ENCODE assay signal across 8 cellular contexts in the genomic region with DNA sequence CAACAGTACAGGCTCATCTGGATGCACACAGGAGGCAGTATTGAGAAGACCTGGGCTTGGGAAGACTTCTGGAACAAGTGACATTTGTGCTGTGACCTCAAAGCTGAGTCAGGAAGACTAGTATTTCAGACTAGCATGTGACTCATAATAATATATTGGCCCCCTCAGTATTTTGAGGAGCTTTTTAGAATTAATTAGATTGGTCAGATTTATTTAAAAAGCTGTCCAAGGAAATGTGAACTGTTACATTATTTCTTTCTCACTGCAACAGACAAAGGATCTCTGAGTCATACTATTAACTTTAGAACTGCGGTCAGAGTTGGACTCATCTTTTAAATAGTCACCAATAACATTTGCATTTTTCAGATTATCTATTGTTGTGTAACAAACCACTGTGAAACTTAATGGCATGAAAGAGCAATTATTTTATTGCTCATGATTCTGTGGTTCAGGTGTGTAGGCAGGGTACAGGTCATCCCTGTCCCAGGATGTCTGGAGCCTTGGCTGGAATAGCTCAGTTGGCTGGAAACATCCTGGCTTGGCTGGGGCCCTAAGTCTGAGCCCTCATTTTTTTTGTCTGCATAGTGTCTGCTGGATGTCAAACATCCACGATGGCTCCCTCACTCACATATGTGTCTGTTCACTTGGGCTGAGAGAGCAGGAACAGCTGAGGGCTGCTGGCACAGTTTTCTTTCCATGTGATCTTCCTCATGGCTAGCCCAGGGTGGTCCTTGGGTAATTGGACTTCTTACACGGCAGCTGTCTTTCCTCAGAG. TPM values are rescaled to one million over a fixed set of nuclear protein-coding genes. Genes with fewer than 3 reads are reported as not detected.
A peak's percentile ranks its signal among the peaks of the same experiment; 100 is the strongest.
DNase-seq lines count a peak whose midpoint lies in the region; ATAC-seq and TF ChIP-seq lines count a peak whose summit lies in the region.

No MANE protein-coding gene starts in this region.

- peak; percentile 83 for ATAC-seq in HG03097 (IDR thresholded peaks at IDR 0.05; ENCODE audit: low FRiP score, unreplicated experiment)
- peak; percentile 36 for ATAC-seq in lung (ENCODE audit: insufficient read depth, low FRiP score)

- H3K27me3 ChIP-seq in lung (ENCODE audit: control insufficient read depth, insufficient read depth) = no peaks in the 10 kb centered on the region

- H3K36me3 ChIP-seq in lung (ENCODE audit: control insufficient read depth in 2 of 2, insufficient read depth in 2 of 2, low read length in 2 of 2) = peaks cover 11 to 13% of the 10 kb centered on the region in 2 donors

- H3K4me3 ChIP-seq in lung = no peak overlapping the region

- no peak for TF ChIP-seq CTCF in lung (IDR thresholded peaks at IDR 0.05; ENCODE audit: control extremely low read depth, extremely low read depth)

- H3K27ac ChIP-seq in lung (ENCODE audit: low read depth in 1 of 2, low read length in 1 of 2) = peak overlapping the region; percentile 13 to 76

- 76 to 89% methylated on average over 3 of the region's 3 CpGs for WGBS in lung, 2 donors

- peak; percentile 9 for DNase-seq in stimulated activated CD4-positive, alpha-beta T cell treated with anti-CD3 and anti-CD28 coated beads, Interleukin-15, amount 100 ng/mL, for 24 hours
- DNase-seq in stimulated activated CD4-positive, alpha-beta T cell treated with anti-CD3 and anti-CD28 coated beads, Interleukin-4, amount 100 ng/mL, for 4 hours = no peak
- DNase-seq in astrocyte of the hippocampus (ENCODE audit: low read depth, low spot score) (peak; percentile 92), lung (ENCODE audit: low spot score) (no peak), NCI-H345 (lab: John Stamatoyannopoulos, UW) (no peak), NCI-H2107 treated with DMSO at 0.1 percent for 48 hours (lab: John Stamatoyannopoulos, UW; ENCODE audit: unreplicated experiment) (no peak), DMS153 (lab: John Stamatoyannopoulos, UW) (no peak)

- peaks cover 2 to 12% of the 10 kb centered on the region in 2 donors for H3K4me1 ChIP-seq in lung (ENCODE audit: control insufficient read depth in 2 of 2, insufficient read depth in 2 of 2, low read length in 2 of 2)

- no peaks in the 10 kb centered on the region for H3K9me3 ChIP-seq in lung (ENCODE audit: control insufficient read depth in 2 of 2, insufficient read depth in 1 of 2, low read length in 1 of 2)

RNA-seq across cellular contexts. Expression of a gene that starts 46.8 kb away (rescaled TPM):
- total RNA-seq in lung = 10 to 100 TPM; 48.9 to 56.8 TPM
- polyA plus RNA-seq in lung = 10 to 100 TPM in 1 of 2 donors, 1 to 10 TPM in 1; 8.6 to 10.9 TPM

Comparison
In these comparisons a context has a peak if more than half of its experiments do, and no peak if none do; other contexts are left out.
1. DNase-seq: peak in stimulated activated CD4-positive, alpha-beta T cell treated with anti-CD3 and anti-CD28 coated beads, Interleukin-15, amount 100 ng/mL, for 24 hours (single experiment) and astrocyte of the hippocampus (single experiment); none in stimulated activated CD4-positive, alpha-beta T cell treated with anti-CD3 and anti-CD28 coated beads, Interleukin-4, amount 100 ng/mL, for 4 hours (0 of 2), lung (single experiment), NCI-H345 (single experiment), NCI-H2107 treated with DMSO at 0.1 percent for 48 hours (single experiment) and DMS153 (single experiment).